Comparison of ENCODE assay signal across 12 cellular contexts in the genomic region with DNA sequence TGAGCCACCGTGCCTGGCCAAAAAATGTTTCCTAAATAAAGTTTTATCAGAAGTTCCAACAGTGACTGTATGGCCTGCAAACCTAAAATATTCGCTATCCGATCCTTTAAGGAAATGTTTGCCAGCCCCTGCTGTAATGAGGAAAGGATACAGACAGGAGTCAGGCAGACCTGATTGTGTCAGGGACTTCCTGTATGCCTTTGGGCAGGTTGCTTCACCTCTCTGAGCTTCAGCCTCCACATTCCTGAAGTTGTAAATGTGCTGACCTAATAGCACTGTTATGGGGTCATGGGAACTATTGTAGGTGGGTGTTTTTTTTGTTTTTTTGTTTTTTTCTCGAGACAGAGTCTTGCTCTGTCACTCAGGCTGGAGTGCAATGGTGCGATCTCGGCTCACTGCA. TPM values are rescaled to one million over a fixed set of nuclear protein-coding genes. Genes with fewer than 3 reads are reported as not detected.
A peak's percentile ranks its signal among the peaks of the same experiment; 100 is the strongest.
DNase-seq lines count a peak whose midpoint lies in the region; ATAC-seq and TF ChIP-seq lines count a peak whose summit lies in the region.
"Had no signal": no experiment of that assay in that cellular context is flagged by ENCODE, and none has a peak within 500 bp of the region (broad histone marks: within the 10 kb centered on the region; RNA-seq: fewer than 3 reads in every experiment).

No MANE protein-coding gene starts in this region.

- H3K27ac ChIP-seq in foreskin keratinocyte (no peak overlapping the region), tibial artery (no peak overlapping the region)

- no TSS peak for BruUV-seq in Caco-2 (replicated peaks; lab: Mats Ljungman, UMichigan)

- peaks cover 9% of the 10 kb centered on the region for H3K4me1 ChIP-seq in foreskin keratinocyte
- peaks cover 2% of the 10 kb centered on the region for H3K4me1 ChIP-seq in Caco-2
- peaks cover 0 to 11% (median 5%) of the 10 kb centered on the region in 4 donors for H3K4me1 ChIP-seq in tibial artery

- DNase-seq in DMS53 (lab: John Stamatoyannopoulos, UW) (peak; percentile 23), DMS53 treated with DMSO at 0.1 percent for 48 hours (lab: John Stamatoyannopoulos, UW; ENCODE audit: unreplicated experiment) (no peak), T-helper 17 cell (no peak), foreskin keratinocyte (peak in 1 of 2 donors; percentile 77), osteocyte (ENCODE audit: extremely low spot score, unreplicated experiment) (no peak), SKM-1 (lab: John Stamatoyannopoulos, UW; ENCODE audit: unreplicated experiment) (no peak), Caco-2 (no peak), tibial artery (no peak)
- DNase-seq: CD8-positive, alpha-beta memory T cell; NCI-H1092; NCI-H446; NCI-H748 treated with DMSO at 0.1 percent for 48 hours had no signal

- peak; percentile 19 for TF ChIP-seq CTCF in foreskin keratinocyte (conservative IDR thresholded peaks at IDR 0.05)
- TF ChIP-seq CTCF in osteocyte (IDR thresholded peaks at IDR 0.05): no peak
- TF ChIP-seq CTCF in Caco-2 (IDR thresholded peaks at IDR 0.05; ENCODE audit: insufficient read depth in 1 of 2, low read depth in 1 of 2, low read length in 1 of 2, severe bottlenecking in 1 of 2, unreplicated experiment in 1 of 2): no peak
- no peak for TF ChIP-seq CTCF in tibial artery (IDR thresholded peaks at IDR 0.05)

- intact Hi-C loops in Caco-2 (cut with micrococcal nuclease; ENCODE audit: unreplicated experiment) (no loop called here), tibial artery (cut with DNase I; ENCODE audit: low total_unique reads) (no loop called here)

- no peak overlapping the region for H3K4me3 ChIP-seq in Caco-2 (ENCODE audit: low read depth, low read length)
- no peak overlapping the region for H3K4me3 ChIP-seq in tibial artery

- H3K27me3 Mint-ChIP-seq in T-helper 17 cell (no peaks in the 10 kb centered on the region), osteocyte (ENCODE audit: unreplicated experiment) (no peaks in the 10 kb centered on the region), Caco-2 (ENCODE audit: insufficient read depth, unreplicated experiment) (no peaks in the 10 kb centered on the region)

- POLR2A ChIA-PET in Caco-2 (lab: Charles Lee): no interaction called here

- H3K36me3 Mint-ChIP-seq in T-helper 17 cell (ENCODE audit: low read depth) (no peaks in the 10 kb centered on the region), osteocyte (ENCODE audit: unreplicated experiment) (no peaks in the 10 kb centered on the region), Caco-2 (ENCODE audit: insufficient read depth, unreplicated experiment) (peaks cover 28% of the 10 kb centered on the region)

- H3K4me3 Mint-ChIP-seq in T-helper 17 cell (no peak overlapping the region), osteocyte (ENCODE audit: unreplicated experiment) (no peak overlapping the region), Caco-2 (ENCODE audit: unreplicated experiment) (no peak overlapping the region)
- H3K4me3 Mint-ChIP-seq: CD8-positive, alpha-beta memory T cell had no signal

- peaks cover 4% of the 10 kb centered on the region for H3K4me1 Mint-ChIP-seq in T-helper 17 cell
- H3K4me1 Mint-ChIP-seq in osteocyte (ENCODE audit: unreplicated experiment): peaks cover 9% of the 10 kb centered on the region
- no peaks in the 10 kb centered on the region for H3K4me1 Mint-ChIP-seq in Caco-2 (ENCODE audit: low read depth, unreplicated experiment)

- H3K9me3 Mint-ChIP-seq in osteocyte (ENCODE audit: unreplicated experiment): no peaks in the 10 kb centered on the region
- H3K9me3 Mint-ChIP-seq in Caco-2 (ENCODE audit: unreplicated experiment): no peaks in the 10 kb centered on the region
- H3K9me3 Mint-ChIP-seq: CD8-positive, alpha-beta memory T cell had no signal

- H3K36me3 ChIP-seq in Caco-2 (ENCODE audit: control insufficient read depth, insufficient read depth, low read length) (peaks cover 3% of the 10 kb centered on the region; the same call in 1 of the 2 replicates), tibial artery (peaks cover 0 to 47% (median 13%) of the 10 kb centered on the region in 3 donors)

- H3K27me3 ChIP-seq in foreskin keratinocyte (no peaks in the 10 kb centered on the region), Caco-2 (replicated peaks; ENCODE audit: control insufficient read depth, insufficient read depth, low read length) (no peaks in the 10 kb centered on the region), tibial artery (no peaks in the 10 kb centered on the region)

- H3K9me3 ChIP-seq in T-helper 17 cell (ENCODE audit: control insufficient read depth, low read length, poor library complexity, severe bottlenecking) (no peaks in the 10 kb centered on the region), Caco-2 (peaks cover 5% of the 10 kb centered on the region; the same call in 1 of the 2 replicates), tibial artery (no peaks in the 10 kb centered on the region)

- H3K27ac Mint-ChIP-seq in T-helper 17 cell (peak overlapping the region; percentile 61), osteocyte (ENCODE audit: unreplicated experiment) (peak overlapping the region; percentile 65), Caco-2 (ENCODE audit: unreplicated experiment) (no peak overlapping the region)

- no peak for ATAC-seq in T-helper 17 cell
- ATAC-seq in foreskin keratinocyte: no peak

- CTCF ChIA-PET in Caco-2 (lab: Charles Lee): no interaction called here

RNA-seq across cellular contexts. Expression of gene ABHD8, which starts 6.2 kb away (rescaled TPM):
- total RNA-seq in T-helper 17 cell (1 to 10 TPM; 5.0 to 7.1 TPM), foreskin keratinocyte (12.6 and 16.0 TPM in 2 replicates), osteocyte (5.0 and 6.1 TPM in 2 replicates), Caco-2 (2022) (9.4 and 11.3 TPM in 2 replicates)
- polyA plus RNA-seq in foreskin keratinocyte: 14.4 and 17.6 TPM in 2 replicates

RNA-seq across cellular contexts. Expression of gene MRPL34, which starts 8.7 kb away (rescaled TPM):
- 10 to 100 TPM; 47.0 to 47.1 TPM for total RNA-seq in T-helper 17 cell
- 38.8 and 43.6 TPM in 2 replicates for total RNA-seq in foreskin keratinocyte
- polyA plus RNA-seq in foreskin keratinocyte: 99.8 and 114 TPM in 2 replicates
- total RNA-seq in osteocyte: 66.9 and 78.8 TPM in 2 replicates
- total RNA-seq in Caco-2 (2022): 78.9 and 88.5 TPM in 2 replicates

RNA-seq across cellular contexts. Expression of gene DDA1, which starts 12.4 kb away (rescaled TPM):
- total RNA-seq in T-helper 17 cell: 10 to 100 TPM; 40.3 to 50.3 TPM
- total RNA-seq in foreskin keratinocyte: 54.7 and 59.1 TPM in 2 replicates
- polyA plus RNA-seq in foreskin keratinocyte: 76.4 and 78.6 TPM in 2 replicates
- 46.3 and 50.0 TPM in 2 replicates for total RNA-seq in osteocyte
- total RNA-seq in Caco-2 (2022): 43.8 and 55.6 TPM in 2 replicates

RNA-seq across cellular contexts. Expression of gene ANKLE1, which starts 15.3 kb away (rescaled TPM):
- total RNA-seq in T-helper 17 cell: 1 to 10 TPM; 1.4 to 2.0 TPM
- 2.1 and 2.7 TPM in 2 replicates for total RNA-seq in foreskin keratinocyte
- polyA plus RNA-seq in foreskin keratinocyte: 1.9 and 2.6 TPM in 2 replicates
- 0.99 and 1.5 TPM in 2 replicates for total RNA-seq in osteocyte
- 14.3 and 17.4 TPM in 2 replicates for total RNA-seq in Caco-2 (2022)

RNA-seq across cellular contexts. Expression of gene BABAM1, which starts 29.7 kb away (rescaled TPM):
- total RNA-seq in T-helper 17 cell (10 to 100 TPM; 70.7 to 72.2 TPM), foreskin keratinocyte (95.7 and 95.9 TPM in 2 replicates), osteocyte (92.5 and 93.7 TPM in 2 replicates), Caco-2 (2022) (91.7 and 98.8 TPM in 2 replicates)
- 119 and 122 TPM in 2 replicates for polyA plus RNA-seq in foreskin keratinocyte
